ENCODE assay signal across 1 cellular context in the genomic region with DNA sequence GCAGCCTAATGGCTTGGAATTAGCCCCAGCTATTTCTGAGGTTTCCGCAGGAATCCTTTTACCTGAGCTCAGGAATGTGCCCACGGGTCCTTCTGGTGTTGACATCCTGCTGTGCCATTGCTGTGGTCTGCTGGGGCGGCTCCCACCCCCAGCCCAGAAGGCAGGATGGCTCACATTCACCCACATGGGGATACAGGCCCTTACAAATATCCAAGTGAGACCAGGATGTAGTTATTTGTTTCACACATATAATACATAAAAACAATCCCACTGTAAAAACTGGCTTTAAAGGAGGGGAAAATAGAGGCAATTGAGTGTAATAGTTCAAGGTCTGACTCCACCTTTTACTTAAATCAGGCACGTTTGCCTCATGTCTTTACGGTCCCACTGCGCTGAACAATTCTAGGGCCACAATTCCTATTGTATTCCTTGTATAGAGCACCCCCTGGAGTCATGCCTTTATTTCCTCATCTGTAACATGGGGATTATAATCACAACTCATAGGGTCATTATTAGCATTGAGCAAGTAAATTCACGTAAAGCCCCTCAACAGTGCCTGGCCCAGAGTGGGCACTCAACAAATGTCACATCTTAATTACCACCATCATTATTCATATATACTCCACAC.
TF ChIP-seq lines count a peak whose summit lies in the region.

No MANE protein-coding gene starts in this region.

TF ChIP-seq in K562, 482 proteins besides CTCF, POLR2A, EP300 and RAD21:
- no peak for TF ChIP-seq ZNF668 (CRISPR knock-in tag; IDR thresholded peaks at IDR 0.05)
- TF ChIP-seq CBFA2T2 (conservative IDR thresholded peaks at IDR 0.05) = no peak
- TF ChIP-seq GABPB2 (CRISPR knock-in tag; conservative IDR thresholded peaks at IDR 0.05) = no peak
TF ChIP-seq in K562: peak in this region for 0.
